In the genomic region with DNA sequence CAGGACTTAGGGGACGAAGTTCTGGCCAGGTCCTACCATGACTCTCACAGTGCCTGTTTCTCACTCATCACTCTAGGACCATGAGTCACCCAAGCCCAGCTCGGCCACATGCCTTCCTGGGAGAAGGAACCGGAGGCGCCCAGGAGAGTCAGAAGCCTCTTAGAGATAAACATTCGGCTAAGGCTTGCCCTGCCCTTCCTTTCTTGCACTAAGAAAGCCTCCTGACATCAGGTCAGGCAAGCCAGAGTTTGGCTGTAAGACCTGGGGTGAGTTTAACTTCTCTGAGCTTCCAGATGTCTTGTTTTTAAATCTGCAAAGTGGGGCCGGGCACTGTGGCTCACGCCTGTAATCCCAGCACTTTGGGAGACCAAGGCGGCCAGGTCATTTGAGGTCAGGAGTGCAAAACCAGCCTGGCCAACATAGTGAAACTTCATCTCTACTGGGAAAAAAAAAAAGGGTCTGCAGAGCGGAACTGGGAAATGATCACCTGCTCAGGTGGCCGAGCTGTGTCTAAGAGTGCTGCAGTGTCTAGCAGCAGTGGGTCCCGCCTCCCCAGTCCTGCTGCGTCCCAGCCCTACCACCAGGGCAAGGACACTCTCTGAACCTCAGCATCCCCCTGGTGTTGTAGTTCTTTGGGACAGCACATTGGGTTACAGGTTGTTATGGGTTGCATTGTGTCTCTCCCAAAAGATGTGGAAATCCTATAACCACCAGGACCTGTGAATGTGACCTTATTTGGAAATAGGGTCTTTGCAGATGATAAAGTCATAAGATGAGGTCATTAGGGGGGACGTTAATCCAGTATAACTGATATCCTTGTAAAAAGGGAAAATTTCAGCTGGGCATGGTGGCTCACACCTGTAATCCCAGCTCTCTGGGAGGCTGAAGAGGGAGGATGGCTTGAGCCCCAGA, we compare ENCODE assay signal across 8 cellular contexts. TPM values are rescaled to one million over a fixed set of nuclear protein-coding genes. Genes with fewer than 3 reads are reported as not detected.
DNase-seq lines count a peak whose midpoint lies in the region; ATAC-seq and TF ChIP-seq lines count a peak whose summit lies in the region.

No MANE protein-coding gene starts in this region.

- no peak for ATAC-seq in naive thymus-derived CD4-positive, alpha-beta T cell
- no peak for ATAC-seq in effector memory CD8-positive, alpha-beta T cell (replicated peaks)
- ATAC-seq in GM18520 (IDR thresholded peaks at IDR 0.05; ENCODE audit: unreplicated experiment): no peak

- H3K27me3 Mint-ChIP-seq in naive thymus-derived CD4-positive, alpha-beta T cell: peaks cover 0 to 7% (median 0%) of the 10 kb centered on the region in 5 donors
- H3K27me3 Mint-ChIP-seq in effector memory CD8-positive, alpha-beta T cell: peaks cover 13 to 33% of the 10 kb centered on the region in 2 donors

- in situ Hi-C loops in Caki2 (cut with HindIII; ENCODE audit: low pct_unique_long_range_greater_than_20kb, low sequenced_read_pairs): no loop called here
- in situ Hi-C loops in brain microvascular endothelial cell (cut with HindIII; ENCODE audit: low pct_ligation_motif_present, low sequenced_read_pairs): no loop called here

- intact Hi-C loops in naive thymus-derived CD4-positive, alpha-beta T cell (cut with micrococcal nuclease): loop anchor here in 1 of 2 donors (5.0 kb wide), 1 partner anchor 1752 kb away; the partner anchor contains the start of gene TOLLIP

- peak overlapping the region in 2 of 9 donors; percentile 21 to 33 for H3K27ac Mint-ChIP-seq in naive thymus-derived CD4-positive, alpha-beta T cell
- H3K27ac Mint-ChIP-seq in effector memory CD8-positive, alpha-beta T cell: no peak overlapping the region

- POLR2A ChIA-PET in naive thymus-derived CD4-positive, alpha-beta T cell (lab: Charles Lee): interaction anchor here (0.5 kb wide), 1 partner anchor 61 kb away, joined by 3 read pairs; no protein-coding TSS in a partner anchor

- peaks cover 23 to 32% (median 30%) of the 10 kb centered on the region in 7 donors for H3K4me1 Mint-ChIP-seq in naive thymus-derived CD4-positive, alpha-beta T cell
- H3K4me1 Mint-ChIP-seq in effector memory CD8-positive, alpha-beta T cell (ENCODE audit: low read depth in 2 of 2): peaks cover 21 to 22% of the 10 kb centered on the region in 2 donors

- CTCF ChIA-PET in naive thymus-derived CD4-positive, alpha-beta T cell (lab: Charles Lee): no interaction called here

- peak; percentile 29 for TF ChIP-seq CTCF in brain microvascular endothelial cell (IDR thresholded peaks at IDR 0.05; ENCODE audit: low read depth, low read length, missing control alignments)
- no peak for TF ChIP-seq CTCF in coronary artery (IDR thresholded peaks at IDR 0.05)

- H3K9me3 ChIP-seq in naive thymus-derived CD4-positive, alpha-beta T cell (ENCODE audit: control insufficient read depth in 2 of 3, low read length in 3 of 3): no peaks in the 10 kb centered on the region

- H3K36me3 Mint-ChIP-seq in naive thymus-derived CD4-positive, alpha-beta T cell: peaks cover 0 to 9% (median 3%) of the 10 kb centered on the region in 5 donors
- H3K36me3 Mint-ChIP-seq in effector memory CD8-positive, alpha-beta T cell (ENCODE audit: insufficient read depth): peaks cover 8% of the 10 kb centered on the region

- peaks cover 14% of the 10 kb centered on the region in 2 donors for H3K4me1 ChIP-seq in naive thymus-derived CD4-positive, alpha-beta T cell (ENCODE audit: control insufficient read depth in 2 of 2, insufficient read depth in 2 of 2, low read length in 2 of 2)

- no peaks in the 10 kb centered on the region for H3K27me3 ChIP-seq in brain microvascular endothelial cell (replicated peaks)
- H3K27me3 ChIP-seq in naive thymus-derived CD4-positive, alpha-beta T cell (ENCODE audit: control insufficient read depth in 2 of 2, insufficient read depth in 2 of 2, low read length in 2 of 2): no peaks in the 10 kb centered on the region

- H3K27ac ChIP-seq in brain microvascular endothelial cell (peak overlapping the region; percentile 44), coronary artery (no peak overlapping the region)
- H3K27ac ChIP-seq in naive thymus-derived CD4-positive, alpha-beta T cell (ENCODE audit: low read depth, low read length): no peak overlapping the region

- peak; percentile 50 for DNase-seq in Caki2 (ENCODE audit: low read depth)
- peak in 69 of 76 experiments; percentile 12 to 79 (median 55) for DNase-seq in HUDEP-2 (lab: John Stamatoyannopoulos, UW; ENCODE audit: unreplicated experiment in 76 of 76)
- DNase-seq in brain microvascular endothelial cell: peak; percentile 84
- no peak for DNase-seq in naive thymus-derived CD4-positive, alpha-beta T cell
- DNase-seq in effector memory CD8-positive, alpha-beta T cell: no peak
- DNase-seq in coronary artery (ENCODE audit: low spot score): no peak
- DNase-seq in activated gamma-delta T cell (lab: John Stamatoyannopoulos, UW): no peak

- H3K4me3 Mint-ChIP-seq in naive thymus-derived CD4-positive, alpha-beta T cell: peak overlapping the region; percentile 18 to 69 (median 50)
- H3K4me3 Mint-ChIP-seq in effector memory CD8-positive, alpha-beta T cell: peak overlapping the region in 1 of 2 donors; percentile 10

- peaks cover 4% of the 10 kb centered on the region for H3K36me3 ChIP-seq in brain microvascular endothelial cell (replicated peaks)
- H3K36me3 ChIP-seq in naive thymus-derived CD4-positive, alpha-beta T cell (ENCODE audit: control insufficient read depth in 2 of 3, insufficient read depth in 3 of 3, low read length in 3 of 3): peaks cover 0 to 13% (median 0%) of the 10 kb centered on the region in 3 experiments

- no peak overlapping the region for H3K4me3 ChIP-seq in brain microvascular endothelial cell (ENCODE audit: low read depth, low read length)
- no peak overlapping the region for H3K4me3 ChIP-seq in naive thymus-derived CD4-positive, alpha-beta T cell (ENCODE audit: low read length)
- no peak overlapping the region for H3K4me3 ChIP-seq in coronary artery

- no peaks in the 10 kb centered on the region for H3K9me3 Mint-ChIP-seq in naive thymus-derived CD4-positive, alpha-beta T cell
- H3K9me3 Mint-ChIP-seq in effector memory CD8-positive, alpha-beta T cell: no peaks in the 10 kb centered on the region

RNA-seq across cellular contexts. Expression of gene CARS1, which starts 1.8 kb away (rescaled TPM):
- 18.8 and 19.9 TPM in 2 replicates for total RNA-seq in Caki2 (2014; rRNA removed; shearing (Covaris generic); ENCODE audit: low replicate concordance)
- 10 to 100 TPM; 27.8 to 70.4 (median 53.7) TPM for total RNA-seq in naive thymus-derived CD4-positive, alpha-beta T cell
- 10 to 100 TPM; 23.9 to 30.8 TPM for polyA plus RNA-seq in naive thymus-derived CD4-positive, alpha-beta T cell

Comparison
In these comparisons a context has a peak if more than half of its experiments do, and no peak if none do; other contexts are left out.
1. DNase-seq: peak in Caki2 (single experiment), HUDEP-2 (69 of 76) and brain microvascular endothelial cell (single experiment); none in naive thymus-derived CD4-positive, alpha-beta T cell (0 of 9), effector memory CD8-positive, alpha-beta T cell (0 of 3), coronary artery (single experiment) and activated gamma-delta T cell (single experiment).